18 cellular contexts compared by ENCODE assay signal in the genomic region with DNA sequence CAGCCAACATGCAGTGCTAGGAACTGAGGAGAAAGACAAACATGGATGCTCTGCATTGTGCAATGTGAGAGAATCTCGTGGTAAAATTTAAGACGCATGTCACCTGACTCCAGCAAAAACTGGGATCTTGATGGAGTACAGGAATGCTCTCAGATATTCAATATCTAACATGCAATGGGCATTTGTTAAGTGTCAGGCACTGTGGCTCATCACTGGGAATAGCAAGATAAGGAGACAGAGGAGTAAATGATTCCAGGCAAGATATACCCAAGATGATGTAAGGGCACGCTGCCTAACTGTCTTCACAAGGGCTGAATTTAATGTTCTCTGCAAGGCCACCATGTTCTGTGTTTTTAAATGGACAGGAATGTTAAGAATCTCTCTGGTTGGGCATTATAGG.
A peak's percentile ranks its signal among the peaks of the same experiment; 100 is the strongest.
DNase-seq lines count a peak whose midpoint lies in the region; ATAC-seq, FAIRE-seq and TF ChIP-seq lines count a peak whose summit lies in the region.
"Had no signal": no experiment of that assay in that cellular context is flagged by ENCODE, and none has a peak within 500 bp of the region (broad histone marks: within the 10 kb centered on the region; RNA-seq: fewer than 3 reads in every experiment).

No MANE protein-coding gene starts in this region.

- H3K27ac Mint-ChIP-seq in glutamatergic neuron (ENCODE audit: unreplicated experiment), result no peak overlapping the region
- H3K27ac Mint-ChIP-seq: B cell; CD8-positive, alpha-beta T cell; HFFc6 had no signal

- H3K27me3 Mint-ChIP-seq in glutamatergic neuron (ENCODE audit: unreplicated experiment), result peaks cover 2% of the 10 kb centered on the region

- no peaks in the 10 kb centered on the region for H3K9me3 ChIP-seq in right cardiac atrium (ENCODE audit: control insufficient read depth, low read length)
- H3K9me3 ChIP-seq: BLaER1 treated with 17β-estradiol and CSF1 and Interleukin-3, amounts not matched to agents 10 nM and 100 nM had no signal

- H3K9me3 Mint-ChIP-seq in glutamatergic neuron (ENCODE audit: unreplicated experiment), result peaks cover 3% of the 10 kb centered on the region
- H3K9me3 Mint-ChIP-seq: CD8-positive, alpha-beta T cell; HFFc6 had no signal

- no peak for DNase-seq in right cardiac atrium
- DNase-seq in left ventricle myocardium superior, result no peak
- peak; percentile 6 for DNase-seq in NCI-H226
- no peak for DNase-seq in bronchial epithelial cell (ENCODE audit: low read depth)
- DNase-seq in glutamatergic neuron, result no peak
- no peak for DNase-seq in stimulated activated CD4-positive, alpha-beta T cell treated with anti-CD3 and anti-CD28 coated beads, Interleukin-12 subunit alpha, Interleukin-12 subunit beta, amount 100 ng/mL, for 4 hours
- no peak for DNase-seq in left lobe of liver (ENCODE audit: low spot score)
- DNase-seq: Calu3; CD8-positive, alpha-beta T cell; DMS79 treated with DMSO at 0.1 percent for 48 hours; HFFc6; IMR-90 had no signal

- intact Hi-C loops in right cardiac atrium (cut with DNase I) (no loop called here), left ventricle myocardium superior (cut with micrococcal nuclease) (no loop called here)

- no peaks in the 10 kb centered on the region for H3K36me3 Mint-ChIP-seq in glutamatergic neuron (ENCODE audit: unreplicated experiment)
- H3K36me3 Mint-ChIP-seq: CD8-positive, alpha-beta T cell had no signal

- ATAC-seq in right cardiac atrium (no peak), left ventricle myocardium superior (no peak), left lobe of liver (no peak)
- ATAC-seq: CD8-positive, alpha-beta T cell had no signal

- no peak overlapping the region for H3K4me3 Mint-ChIP-seq in glutamatergic neuron (ENCODE audit: unreplicated experiment)
- H3K4me3 Mint-ChIP-seq: B cell; CD8-positive, alpha-beta T cell; HFFc6 had no signal

- peak; percentile 79 for FAIRE-seq in bronchial epithelial cell (lab: Jason Lieb, UNC)
- FAIRE-seq: GM12891, GM19239 had no signal

- H3K36me3 ChIP-seq in bronchial epithelial cell (ENCODE audit: control insufficient read depth, insufficient read depth, low read length), result no peaks in the 10 kb centered on the region
- H3K36me3 ChIP-seq: BLaER1 treated with 17β-estradiol and CSF1 and Interleukin-3, amounts not matched to agents 10 nM and 100 nM had no signal

- no peak for TF ChIP-seq CTCF in bronchial epithelial cell (IDR thresholded peaks at IDR 0.05; ENCODE audit: insufficient read depth, low read length, severe bottlenecking)
- no peak for TF ChIP-seq CTCF in glutamatergic neuron (IDR thresholded peaks at IDR 0.05; ENCODE audit: partially characterized antibody, unreplicated experiment)

- H3K27ac ChIP-seq in right cardiac atrium (ENCODE audit: low read length), result peak overlapping the region; percentile 13
- H3K27ac ChIP-seq: BLaER1 treated with 17β-estradiol and CSF1 and Interleukin-3, amounts not matched to agents 10 nM and 100 nM; GM23248; HL-60 had no signal

- H3K27me3 ChIP-seq in right cardiac atrium (ENCODE audit: control insufficient read depth, insufficient read depth) (no peaks in the 10 kb centered on the region), bronchial epithelial cell (ENCODE audit: control insufficient read depth, insufficient read depth, low read length) (no peaks in the 10 kb centered on the region)
- H3K27me3 ChIP-seq: BLaER1 treated with 17β-estradiol and CSF1 and Interleukin-3, amounts not matched to agents 10 nM and 100 nM had no signal

- WGBS in right cardiac atrium, result 71% methylated on average over 3 of the region's 3 CpGs

- H3K4me1 ChIP-seq in right cardiac atrium (ENCODE audit: control insufficient read depth, insufficient read depth, low read length), result peaks cover 1% of the 10 kb centered on the region

- H3K4me1 Mint-ChIP-seq in glutamatergic neuron (ENCODE audit: low read depth, unreplicated experiment), result peaks cover 14% of the 10 kb centered on the region
- H3K4me1 Mint-ChIP-seq: B cell had no signal

- no peak overlapping the region for H3K4me3 ChIP-seq in right cardiac atrium (ENCODE audit: low read length)
- no peak overlapping the region for H3K4me3 ChIP-seq in bronchial epithelial cell (ENCODE audit: low read depth, low read length)
- H3K4me3 ChIP-seq: BLaER1 treated with 17β-estradiol and CSF1 and Interleukin-3, amounts not matched to agents 10 nM and 100 nM; GM23248 had no signal
